In the genomic region with DNA sequence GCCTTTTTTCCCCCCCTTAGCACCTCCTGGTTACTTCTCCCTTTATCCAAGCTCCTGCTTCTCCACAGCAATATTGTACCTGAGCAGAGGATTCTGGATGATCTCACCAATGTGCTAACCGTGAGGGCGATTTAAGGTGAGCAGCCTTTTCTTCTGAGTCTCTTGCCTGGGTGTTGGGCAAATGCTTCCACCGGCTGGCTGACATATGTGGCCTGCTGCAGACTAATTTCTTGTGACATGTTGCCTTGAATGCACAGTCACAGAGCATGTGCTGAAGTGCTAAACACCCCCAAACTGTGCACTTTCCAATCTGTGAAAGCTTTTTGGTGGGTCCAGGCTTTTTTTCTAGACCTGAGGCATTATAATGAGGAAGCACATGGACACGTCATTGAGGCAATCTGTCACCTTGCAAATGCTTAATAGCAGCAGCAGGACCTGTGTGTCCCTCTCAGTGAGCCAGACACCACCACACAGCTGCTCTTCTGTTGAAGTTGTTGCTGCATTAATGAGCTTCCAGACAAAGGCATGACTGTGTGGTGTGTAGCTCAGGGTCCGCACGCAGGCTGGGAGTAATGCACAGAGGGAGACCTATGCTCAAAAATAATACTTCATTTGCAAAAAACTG, we compare ENCODE assay signal across 19 cellular contexts.
A peak's percentile ranks its signal among the peaks of the same experiment; 100 is the strongest.
DNase-seq lines count a peak whose midpoint lies in the region; ATAC-seq and TF ChIP-seq lines count a peak whose summit lies in the region.
"Had no signal": no experiment of that assay in that cellular context is flagged by ENCODE, and none has a peak within 500 bp of the region (broad histone marks: within the 10 kb centered on the region; RNA-seq: fewer than 3 reads in every experiment).

No MANE protein-coding gene starts in this region.

- H3K27me3 Mint-ChIP-seq in MCF 10A (ENCODE audit: insufficient read depth, unreplicated experiment) = no peaks in the 10 kb centered on the region
- H3K27me3 Mint-ChIP-seq in CD4-positive, alpha-beta memory T cell = peaks cover 0 to 1% of the 10 kb centered on the region in 2 donors
- H3K27me3 Mint-ChIP-seq: T-cell had no signal

- H3K27ac Mint-ChIP-seq in MCF 10A (ENCODE audit: low read depth, unreplicated experiment) = no peak overlapping the region
- H3K27ac Mint-ChIP-seq in CD4-positive, alpha-beta memory T cell = no peak overlapping the region
- H3K27ac Mint-ChIP-seq: CD14-positive monocyte, T-cell had no signal

- no peaks in the 10 kb centered on the region for H3K9me3 ChIP-seq in CD4-positive, alpha-beta memory T cell (ENCODE audit: control insufficient read depth in 1 of 2, low read length in 2 of 2)
- H3K9me3 ChIP-seq in heart right ventricle = peaks cover 0 to 4% (median 0%) of the 10 kb centered on the region in 11 donors
- H3K9me3 ChIP-seq: A549 had no signal

- no peak overlapping the region for H3K27ac ChIP-seq in CD4-positive, alpha-beta memory T cell (ENCODE audit: low read depth, low read length)
- H3K27ac ChIP-seq in heart right ventricle = no peak overlapping the region
- H3K27ac ChIP-seq: A549, GM23248, SK-N-MC had no signal

- ATAC-seq in heart right ventricle = no peak
- ATAC-seq: A549, HCT116, K562, T-cell had no signal

- H3K4me3 Mint-ChIP-seq in MCF 10A (ENCODE audit: unreplicated experiment) = no peak overlapping the region
- H3K4me3 Mint-ChIP-seq in CD4-positive, alpha-beta memory T cell = no peak overlapping the region
- H3K4me3 Mint-ChIP-seq: CD14-positive monocyte, T-cell had no signal

- peaks cover 6% of the 10 kb centered on the region for H3K36me3 Mint-ChIP-seq in MCF 10A (ENCODE audit: insufficient read depth, unreplicated experiment)
- no peaks in the 10 kb centered on the region for H3K36me3 Mint-ChIP-seq in CD4-positive, alpha-beta memory T cell
- H3K36me3 Mint-ChIP-seq: CD14-positive monocyte, T-cell had no signal

- peak; percentile 3 to 17 for DNase-seq in SHP77 (lab: John Stamatoyannopoulos, UW)
- DNase-seq in SHP77 treated with DMSO at 0.1 percent for 48 hours (lab: John Stamatoyannopoulos, UW) = no peak
- peak; percentile 71 for DNase-seq in NCI-H526 treated with DMSO at 0.1 percent for 48 hours (lab: John Stamatoyannopoulos, UW)
- DNase-seq in globus pallidus (ENCODE audit: low spot score) = peak; percentile 33
- DNase-seq in GM20000 (ENCODE audit: low spot score) = no peak
- no peak for DNase-seq in MCF 10A (ENCODE audit: unreplicated experiment)
- DNase-seq in CD4-positive, alpha-beta memory T cell = no peak
- DNase-seq in heart right ventricle = no peak
- DNase-seq: DMS79; GM23248; NCI-H1092 treated with DMSO at 0.1 percent for 48 hours; NCI-H2029; NK-92 treated with Interleukin-12 subunit alpha and Interleukin-12 subunit beta, amount 100 ng/mL, for 24 hours; T-cell had no signal

- CTCF ChIA-PET in MCF 10A (lab: Yijun Ruan, JAX) = no interaction called here
- CTCF ChIA-PET in CD4-positive, alpha-beta memory T cell (lab: Charles Lee; ENCODE audit: partially characterized antibody) = no interaction called here

- BruUV-seq in MCF 10A (replicated peaks; lab: Mats Ljungman, UMichigan) = no TSS peak

- H3K4me1 Mint-ChIP-seq in MCF 10A (ENCODE audit: insufficient read depth, unreplicated experiment) = no peaks in the 10 kb centered on the region
- H3K4me1 Mint-ChIP-seq in CD4-positive, alpha-beta memory T cell = no peaks in the 10 kb centered on the region
- H3K4me1 Mint-ChIP-seq: CD14-positive monocyte, T-cell had no signal

- no peaks in the 10 kb centered on the region for H3K36me3 ChIP-seq in CD4-positive, alpha-beta memory T cell (ENCODE audit: insufficient read depth, low read length)
- H3K36me3 ChIP-seq in heart right ventricle = no peaks in the 10 kb centered on the region

- no peak for TF ChIP-seq CTCF in GM20000 (IDR thresholded peaks at IDR 0.05; ENCODE audit: extremely low read depth, missing control alignments)
- no peak for TF ChIP-seq CTCF in MCF 10A (IDR thresholded peaks at IDR 0.05; ENCODE audit: unreplicated experiment)
- TF ChIP-seq CTCF in heart right ventricle (IDR thresholded peaks at IDR 0.05) = no peak

- intact Hi-C loops in MCF 10A (cut with micrococcal nuclease) = no loop called here
- intact Hi-C loops in CD4-positive, alpha-beta memory T cell (cut with micrococcal nuclease) = no loop called here
- intact Hi-C loops in heart right ventricle (cut with DNase I) = no loop called here

- 89 to 91% methylated on average over 6 of the region's 6 CpGs for WGBS in heart right ventricle, 2 donors

- H3K4me3 ChIP-seq in CD4-positive, alpha-beta memory T cell (ENCODE audit: low read length in 2 of 2) = no peak overlapping the region
- no peak overlapping the region for H3K4me3 ChIP-seq in heart right ventricle
- H3K4me3 ChIP-seq: A549, GM23248, K562, SK-N-MC had no signal

- POLR2A ChIA-PET in MCF 10A (lab: Yijun Ruan, JAX) = no interaction called here
- POLR2A ChIA-PET in CD4-positive, alpha-beta memory T cell (lab: Charles Lee; ENCODE audit: partially characterized antibody) = no interaction called here

- no peaks in the 10 kb centered on the region for H3K4me1 ChIP-seq in CD4-positive, alpha-beta memory T cell (ENCODE audit: insufficient read depth, low read length)
- no peaks in the 10 kb centered on the region for H3K4me1 ChIP-seq in heart right ventricle
- H3K4me1 ChIP-seq: A549 had no signal

- H3K9me3 Mint-ChIP-seq in MCF 10A (ENCODE audit: unreplicated experiment) = peaks cover 7% of the 10 kb centered on the region
- peaks cover 0 to 11% (median 3%) of the 10 kb centered on the region in 8 donors for H3K9me3 Mint-ChIP-seq in CD4-positive, alpha-beta memory T cell

- H3K27me3 ChIP-seq in CD4-positive, alpha-beta memory T cell (ENCODE audit: insufficient read depth, low read length) = no peaks in the 10 kb centered on the region
- H3K27me3 ChIP-seq in heart right ventricle = no peaks in the 10 kb centered on the region

Comparison
In these comparisons a context has a peak if more than half of its experiments do, and no peak if none do; other contexts are left out.
1. DNase-seq: peak in SHP77 (2 of 2), NCI-H526 treated with DMSO at 0.1 percent for 48 hours (single experiment) and globus pallidus (single experiment); none in SHP77 treated with DMSO at 0.1 percent for 48 hours (single experiment), GM20000 (single experiment), MCF 10A (single experiment), CD4-positive, alpha-beta memory T cell (0 of 5) and heart right ventricle (0 of 2).